In genomic region chr3:169041677-169042171, GRCh38 we compare ENCODE assay signal across 9 cellular contexts.
DNase-seq lines count a peak whose midpoint lies in the region; ATAC-seq and TF ChIP-seq lines count a peak whose summit lies in the region.
"Had no signal": no experiment of that assay in that cellular context is flagged by ENCODE, and none has a peak within 500 bp of the region (broad histone marks: within the 10 kb centered on the region; RNA-seq: fewer than 3 reads in every experiment).

No MANE protein-coding gene starts in this region.

- H3K4me3 ChIP-seq in astrocyte of the cerebellum (ENCODE audit: low read depth, low read length): no peak overlapping the region
- no peak overlapping the region for H3K4me3 ChIP-seq in effector memory CD4-positive, alpha-beta T cell (ENCODE audit: insufficient read depth, low read depth, low read length, poor library complexity, severe bottlenecking)
- H3K4me3 ChIP-seq: HAP-1 had no signal

- no peaks in the 10 kb centered on the region for H3K36me3 ChIP-seq in effector memory CD4-positive, alpha-beta T cell (ENCODE audit: control insufficient read depth, insufficient read depth, low read length)
- H3K36me3 ChIP-seq: HAP-1 had no signal

- DNase-seq in COLO829 (ENCODE audit: low spot score) (peak; percentile 69), LHCN-M2 (ENCODE audit: low read depth) (peak; percentile 70), astrocyte of the cerebellum (ENCODE audit: low read depth) (peak; percentile 34), kidney glomerular epithelial cell (lab: John Stamatoyannopoulos, UW) (peak; percentile 69), DMS79 (lab: John Stamatoyannopoulos, UW) (no peak)
- DNase-seq in effector memory CD4-positive, alpha-beta T cell: no peak
- DNase-seq in naive thymus-derived CD8-positive, alpha-beta T cell: no peak

- no peak for ATAC-seq in GM21447 (IDR thresholded peaks at IDR 0.05; ENCODE audit: unreplicated experiment)
- no peak for ATAC-seq in naive thymus-derived CD8-positive, alpha-beta T cell

- in situ Hi-C loops in astrocyte of the cerebellum (cut with HindIII; ENCODE audit: low sequenced_read_pairs): no loop called here

- peaks cover 0 to 3% (median 0%) of the 10 kb centered on the region in 5 donors for H3K27me3 Mint-ChIP-seq in naive thymus-derived CD8-positive, alpha-beta T cell

- no peaks in the 10 kb centered on the region for H3K36me3 Mint-ChIP-seq in naive thymus-derived CD8-positive, alpha-beta T cell

- H3K27me3 ChIP-seq in effector memory CD4-positive, alpha-beta T cell (replicated peaks; ENCODE audit: control insufficient read depth, insufficient read depth, low read length, poor library complexity, severe bottlenecking): no peaks in the 10 kb centered on the region

- H3K9me3 ChIP-seq in effector memory CD4-positive, alpha-beta T cell (ENCODE audit: control insufficient read depth, low read length): no peaks in the 10 kb centered on the region
- H3K9me3 ChIP-seq: HAP-1 had no signal

- POLR2A ChIA-PET in naive thymus-derived CD8-positive, alpha-beta T cell (lab: Charles Lee): no interaction called here

- H3K4me3 Mint-ChIP-seq in naive thymus-derived CD8-positive, alpha-beta T cell: no peak overlapping the region

- peaks cover 0 to 10% (median 4%) of the 10 kb centered on the region in 9 donors for H3K9me3 Mint-ChIP-seq in naive thymus-derived CD8-positive, alpha-beta T cell

- peak; percentile 45 for TF ChIP-seq CTCF in astrocyte of the cerebellum (IDR thresholded peaks at IDR 0.05; ENCODE audit: low read depth, low read length, missing control alignments)

- H3K27ac Mint-ChIP-seq in naive thymus-derived CD8-positive, alpha-beta T cell: no peak overlapping the region

- no peaks in the 10 kb centered on the region for H3K4me1 Mint-ChIP-seq in naive thymus-derived CD8-positive, alpha-beta T cell

- no peaks in the 10 kb centered on the region for H3K4me1 ChIP-seq in effector memory CD4-positive, alpha-beta T cell (ENCODE audit: control insufficient read depth, insufficient read depth, low read length, poor library complexity, severe bottlenecking)

- H3K27ac ChIP-seq in effector memory CD4-positive, alpha-beta T cell (ENCODE audit: insufficient read depth, low read length, poor library complexity, severe bottlenecking): no peak overlapping the region

Comparison
In these comparisons a context has a peak if more than half of its experiments do, and no peak if none do; other contexts are left out.
1. DNase-seq: peak in COLO829 (single experiment), LHCN-M2 (single experiment), astrocyte of the cerebellum (single experiment) and kidney glomerular epithelial cell (single experiment); none in DMS79 (single experiment), effector memory CD4-positive, alpha-beta T cell (0 of 3) and naive thymus-derived CD8-positive, alpha-beta T cell (0 of 10).